Comparison of ENCODE assay signal across 14 cellular contexts in genomic region chr1:162578071-162578705, GRCh38. TPM values are rescaled to one million over a fixed set of nuclear protein-coding genes. Genes with fewer than 3 reads are reported as not detected.
DNase-seq lines count a peak whose midpoint lies in the region; ATAC-seq and TF ChIP-seq lines count a peak whose summit lies in the region.
"Had no signal": no experiment of that assay in that cellular context is flagged by ENCODE, and none has a peak within 500 bp of the region (broad histone marks: within the 10 kb centered on the region; RNA-seq: fewer than 3 reads in every experiment).

No MANE protein-coding gene starts in this region.

- no peak for TF ChIP-seq CTCF in C4-2B (conservative IDR thresholded peaks at IDR 0.05)
- TF ChIP-seq CTCF in GM23338 (conservative IDR thresholded peaks at IDR 0.05; ENCODE audit: low read depth in 2 of 2), result no peak
- no peak for TF ChIP-seq CTCF in VCaP (conservative IDR thresholded peaks at IDR 0.05)
- TF ChIP-seq CTCF in neural progenitor cell (IDR thresholded peaks at IDR 0.05), result no peak
- no peak for TF ChIP-seq CTCF in WTC11 (IDR thresholded peaks at IDR 0.05)

- H3K36me3 Mint-ChIP-seq in GM23338 (ENCODE audit: low read depth) (peaks cover 5% of the 10 kb centered on the region), neural progenitor cell (peaks cover 17% of the 10 kb centered on the region), WTC11 (peaks cover 9% of the 10 kb centered on the region)

- H3K4me3 ChIP-seq in GM23338, result no peak overlapping the region
- H3K4me3 ChIP-seq in neural progenitor cell, result no peak overlapping the region
- H3K4me3 ChIP-seq: BLaER1 had no signal

- CTCF ChIA-PET in WTC11 (lab: Charles Lee), result interaction anchor here (0.6 to 1.6 kb wide), 2 partner anchors 222 to 512 kb away, joined by 3 read pairs; no protein-coding TSS in a partner anchor

- peaks cover 13% of the 10 kb centered on the region for H3K79me2 ChIP-seq in GM23338 (replicated peaks; ENCODE audit: insufficient read depth)
- no peaks in the 10 kb centered on the region for H3K79me2 ChIP-seq in neural progenitor cell (ENCODE audit: low read depth)

- H3K4me3 Mint-ChIP-seq in GM23338, result no peak overlapping the region
- no peak overlapping the region for H3K4me3 Mint-ChIP-seq in neural progenitor cell
- no peak overlapping the region for H3K4me3 Mint-ChIP-seq in WTC11

- DNase-seq in GM23338 (ENCODE audit: low spot score), result no peak
- no peak for DNase-seq in neural progenitor cell (ENCODE audit: low spot score)
- no peak for DNase-seq in NCI-H1694 treated with DMSO at 0.1 percent for 48 hours (lab: John Stamatoyannopoulos, UW)
- no peak for DNase-seq in COLO829 (ENCODE audit: low spot score)
- DNase-seq in WTC11 (ENCODE audit: low spot score), result no peak
- DNase-seq: Karpas-422; NCI-H1436; NCI-H2081 treated with DMSO at 0.1 percent for 48 hours; NCI-H524 treated with DMSO at 0.1 percent for 48 hours; NK-92 treated with Interleukin-12 subunit alpha and Interleukin-12 subunit beta, amount 100 ng/mL, for 24 hours had no signal

- POLR2A ChIA-PET in WTC11 (lab: Charles Lee), result no interaction called here

- no peaks in the 10 kb centered on the region for H3K27me3 Mint-ChIP-seq in GM23338 (ENCODE audit: insufficient read depth, low read depth, poor library complexity)
- no peaks in the 10 kb centered on the region for H3K27me3 Mint-ChIP-seq in neural progenitor cell (ENCODE audit: insufficient read depth, low read depth)
- no peaks in the 10 kb centered on the region for H3K27me3 Mint-ChIP-seq in WTC11 (ENCODE audit: low read depth)

- H2AFZ ChIP-seq in GM23338 (no peak overlapping the region), neural progenitor cell (replicated peaks) (no peak overlapping the region)

- H3K9me3 Mint-ChIP-seq in GM23338 (no peaks in the 10 kb centered on the region), neural progenitor cell (no peaks in the 10 kb centered on the region), WTC11 (no peaks in the 10 kb centered on the region)

- H3K9me2 ChIP-seq in GM23338 (ENCODE audit: insufficient read depth), result no peaks in the 10 kb centered on the region

- no peaks in the 10 kb centered on the region for H4K20me1 ChIP-seq in GM23338 (replicated peaks; ENCODE audit: insufficient read depth)
- H4K20me1 ChIP-seq in neural progenitor cell (ENCODE audit: low read depth), result no peaks in the 10 kb centered on the region
- H4K20me1 ChIP-seq: BLaER1 had no signal

- H3K4me2 ChIP-seq in GM23338, result no peak overlapping the region
- H3K4me2 ChIP-seq in neural progenitor cell, result no peak overlapping the region
- H3K4me2 ChIP-seq: BLaER1 had no signal

- H3K4me1 ChIP-seq in GM23338 (ENCODE audit: insufficient read depth) (no peaks in the 10 kb centered on the region), neural progenitor cell (peaks cover 10% of the 10 kb centered on the region)

- peaks cover 9% of the 10 kb centered on the region; the same call in 1 of the 2 replicates for H3K36me3 ChIP-seq in GM23338 (ENCODE audit: insufficient read depth)
- H3K36me3 ChIP-seq in neural progenitor cell, result no peaks in the 10 kb centered on the region

- H3K27ac ChIP-seq in C4-2B (peak overlapping the region; percentile 83), GM23338 (ENCODE audit: low read depth) (no peak overlapping the region), VCaP (peak overlapping the region; percentile 87), neural progenitor cell (peak overlapping the region; percentile 16)
- H3K27ac ChIP-seq: BLaER1 had no signal

- peaks cover 3% of the 10 kb centered on the region; the same call in 2 of the 3 replicates for H3K4me1 Mint-ChIP-seq in GM23338
- H3K4me1 Mint-ChIP-seq in neural progenitor cell, result peaks cover 6% of the 10 kb centered on the region
- no peaks in the 10 kb centered on the region for H3K4me1 Mint-ChIP-seq in WTC11

- H3F3A ChIP-seq in GM23338 (replicated peaks; ENCODE audit: low read depth) (no peaks in the 10 kb centered on the region), neural progenitor cell (ENCODE audit: low read depth) (no peaks in the 10 kb centered on the region)

- H3K27ac Mint-ChIP-seq in GM23338 (peak overlapping the region; percentile 28; the same call in 1 of the 2 replicates), neural progenitor cell (no peak overlapping the region), WTC11 (no peak overlapping the region; the same call in 1 of the 2 replicates)

- H3K27me3 ChIP-seq in GM23338 (ENCODE audit: insufficient read depth) (no peaks in the 10 kb centered on the region), neural progenitor cell (no peaks in the 10 kb centered on the region)
- H3K27me3 ChIP-seq: BLaER1 had no signal

- H3K9ac ChIP-seq in neural progenitor cell, result no peak overlapping the region
- H3K9ac ChIP-seq: BLaER1 had no signal

- H3K9me3 ChIP-seq in neural progenitor cell (ENCODE audit: low read depth), result no peaks in the 10 kb centered on the region
- H3K9me3 ChIP-seq: BLaER1 had no signal

- ATAC-seq in GM23338, result no peak
- no peak for ATAC-seq in WTC11
- ATAC-seq: HepG2 had no signal

TF ChIP-seq in GM23338, 12 proteins besides CTCF, POLR2A, EP300 and RAD21 (continues in another document):
- TF ChIP-seq NANOG (IDR thresholded peaks at IDR 0.05; ENCODE audit: borderline replicate concordance), result no peak
- no peak for TF ChIP-seq POLR2AphosphoS5 (IDR thresholded peaks at IDR 0.05; ENCODE audit: low read depth)
- TF ChIP-seq EZH2phosphoT487 (IDR thresholded peaks at IDR 0.05; ENCODE audit: unreplicated experiment), result no peak
- no peak for TF ChIP-seq JUNB (IDR thresholded peaks at IDR 0.05; ENCODE audit: unreplicated experiment)
- TF ChIP-seq ETS1 (IDR thresholded peaks at IDR 0.05), result no peak

TF ChIP-seq in WTC11, 78 proteins besides CTCF, POLR2A, EP300 and RAD21 (continues in another document):
- TF ChIP-seq ZNF416 (CRISPR knock-in tag; IDR thresholded peaks at IDR 0.05) (no peak), OVOL2 (CRISPR knock-in tag; IDR thresholded peaks at IDR 0.05; ENCODE audit: borderline replicate concordance) (no peak), ATF2 (CRISPR knock-in tag; IDR thresholded peaks at IDR 0.05; ENCODE audit: borderline replicate concordance, low read depth) (no peak), SMAD3 (CRISPR knock-in tag; IDR thresholded peaks at IDR 0.05; ENCODE audit: borderline replicate concordance) (no peak), PRRX2 (CRISPR knock-in tag; IDR thresholded peaks at IDR 0.05) (no peak), PRDM15 (CRISPR knock-in tag; IDR thresholded peaks at IDR 0.05) (no peak), USF2 (CRISPR knock-in tag; IDR thresholded peaks at IDR 0.05) (no peak), EMX1 (CRISPR knock-in tag; IDR thresholded peaks at IDR 0.05) (no peak), TCF7 (CRISPR knock-in tag; IDR thresholded peaks at IDR 0.05; ENCODE audit: low read depth) (no peak), JAZF1 (CRISPR knock-in tag; IDR thresholded peaks at IDR 0.05) (no peak)

RNA-seq across cellular contexts. Expression of gene UAP1, which starts 16.7 kb away (rescaled TPM):
- 32.9 and 33.3 TPM in 2 replicates for total RNA-seq in GM23338 (2014; rRNA removed; shearing (Covaris generic))
- 24.0 and 26.7 TPM in 2 replicates for polyA plus RNA-seq in GM23338 (2016; fragmentation: Nextera tagmentation; extraction: Ambion mirVana)
- total RNA-seq in neural progenitor cell (ENCODE audit: low replicate concordance) (34.8 and 57.1 TPM in 2 replicates), WTC11 (2021) (31.1 to 31.7 TPM (median 31.6 TPM) in 3 replicates)

RNA-seq across cellular contexts. Expression of gene DDR2, which starts 54.1 kb away (rescaled TPM):
- 1.7 and 1.8 TPM in 2 replicates for total RNA-seq in GM23338 (2014; rRNA removed; shearing (Covaris generic))
- 0.26 and 0.66 TPM in 2 replicates for polyA plus RNA-seq in GM23338 (2016; fragmentation: Nextera tagmentation; extraction: Ambion mirVana)
- total RNA-seq in neural progenitor cell (ENCODE audit: low replicate concordance), result 0.69 and 0.74 TPM in 2 replicates
- total RNA-seq in WTC11 (2021), result 0.34 to 0.85 TPM (median 0.46 TPM) in 3 replicates
